Comparison of ENCODE assay signal across 1 cellular context in genomic region chr22:23217171-23218052, GRCh38.
TF ChIP-seq lines count a peak whose summit lies in the region.

No MANE protein-coding gene starts in this region.

TF ChIP-seq in IMR-90, 13 proteins besides CTCF, POLR2A, EP300 and RAD21:
- TF ChIP-seq USF2 (IDR thresholded peaks at IDR 0.05; ENCODE audit: low read depth, low read length) = no peak
- no peak for TF ChIP-seq RCOR1 (IDR thresholded peaks at IDR 0.05; ENCODE audit: insufficient replicate concordance, low read length)
- no peak for TF ChIP-seq SMC3 (IDR thresholded peaks at IDR 0.05; ENCODE audit: low read depth, low read length)
- no peak for TF ChIP-seq MAZ (IDR thresholded peaks at IDR 0.05; ENCODE audit: borderline replicate concordance, low read depth, low read length)
- no peak for TF ChIP-seq CEBPB (IDR thresholded peaks at IDR 0.05; ENCODE audit: low read depth, low read length)
- no peak for TF ChIP-seq CHD1 (IDR thresholded peaks at IDR 0.05; ENCODE audit: low read depth, low read length)
- TF ChIP-seq FOS (IDR thresholded peaks at IDR 0.05; ENCODE audit: low read depth, low read length) = no peak
- no peak for TF ChIP-seq MXI1 (IDR thresholded peaks at IDR 0.05; ENCODE audit: borderline replicate concordance, low read depth, low read length)
- no peak for TF ChIP-seq ELK1 (IDR thresholded peaks at IDR 0.05; ENCODE audit: borderline replicate concordance, low read depth, low read length)
- no peak for TF ChIP-seq BHLHE40 (IDR thresholded peaks at IDR 0.05; ENCODE audit: low read depth, low read length)
- TF ChIP-seq NFE2L2 (IDR thresholded peaks at IDR 0.05; ENCODE audit: low read depth, low read length) = no peak
- TF ChIP-seq MAFK (IDR thresholded peaks at IDR 0.05; ENCODE audit: low read depth, low read length) = no peak
- no peak for TF ChIP-seq RFX5 (IDR thresholded peaks at IDR 0.05; ENCODE audit: low read depth, low read length)
